Comparison of ENCODE assay signal across 2 cellular contexts in the genomic region with DNA sequence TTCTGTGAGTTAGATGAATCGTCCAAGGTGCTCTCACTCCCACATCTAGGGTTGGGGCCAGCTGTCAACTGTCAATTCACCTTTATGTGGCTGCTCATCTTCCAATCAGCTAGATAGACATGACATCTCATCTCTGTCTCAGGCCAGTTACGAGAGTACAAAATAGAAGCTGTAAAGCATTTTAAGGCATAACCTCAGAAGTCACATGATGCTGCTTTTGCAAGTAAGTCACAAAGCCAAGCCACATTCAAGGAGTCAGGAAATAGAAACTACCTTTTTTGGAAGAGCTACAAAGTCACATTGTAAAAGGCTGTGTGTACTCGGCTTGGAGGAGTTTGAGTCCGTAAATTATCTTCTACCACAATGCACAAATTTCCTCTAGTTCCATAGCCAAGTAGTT.
TF ChIP-seq lines count a peak whose summit lies in the region.

No MANE protein-coding gene starts in this region.

TF ChIP-seq in GM12878, 131 proteins besides CTCF, POLR2A, EP300 and RAD21 (continues in another document):
- TF ChIP-seq RAD51 (IDR thresholded peaks at IDR 0.05): peak; percentile 77
- no peak for TF ChIP-seq MTA3 (IDR thresholded peaks at IDR 0.05; ENCODE audit: borderline replicate concordance, low read length)
- TF ChIP-seq SRF (IDR thresholded peaks at IDR 0.05; ENCODE audit: low read depth in 2 of 2, low read length in 2 of 2): peak in 1 of 2 experiments; percentile 39; a peak in 1 of 4 replicates
- TF ChIP-seq WRNIP1 (IDR thresholded peaks at IDR 0.05; ENCODE audit: borderline replicate concordance, low read depth, low read length): no peak
- TF ChIP-seq MEF2A (IDR thresholded peaks at IDR 0.05; ENCODE audit: insufficient read depth, low read depth, low read length): no peak
- no peak for TF ChIP-seq CHD1 (IDR thresholded peaks at IDR 0.05; ENCODE audit: low read depth, low read length)
- no peak for TF ChIP-seq SUPT20H (IDR thresholded peaks at IDR 0.05; ENCODE audit: borderline replicate concordance, control insufficient read depth, low read depth, low read length)
- TF ChIP-seq BCL11A (IDR thresholded peaks at IDR 0.05; ENCODE audit: low read depth, low read length): no peak
- no peak for TF ChIP-seq JUND (IDR thresholded peaks at IDR 0.05; ENCODE audit: low read depth, low read length)
- TF ChIP-seq SP1 (IDR thresholded peaks at IDR 0.05; ENCODE audit: low read depth, low read length): no peak
- TF ChIP-seq SMC3 (IDR thresholded peaks at IDR 0.05; ENCODE audit: borderline replicate concordance, low read length): no peak
- TF ChIP-seq BCL3 (IDR thresholded peaks at IDR 0.05; ENCODE audit: borderline replicate concordance, insufficient read depth, low read depth, low read length, poor library complexity, severe bottlenecking): no peak
- no peak for TF ChIP-seq TAF1 (IDR thresholded peaks at IDR 0.05; ENCODE audit: borderline replicate concordance, low read depth, low read length)
- TF ChIP-seq ZNF274 (IDR thresholded peaks at IDR 0.05; ENCODE audit: insufficient read depth, insufficient read length): no peak
- no peak for TF ChIP-seq E4F1 (IDR thresholded peaks at IDR 0.05; ENCODE audit: borderline replicate concordance, partially characterized antibody)
- TF ChIP-seq, protein P1, sequence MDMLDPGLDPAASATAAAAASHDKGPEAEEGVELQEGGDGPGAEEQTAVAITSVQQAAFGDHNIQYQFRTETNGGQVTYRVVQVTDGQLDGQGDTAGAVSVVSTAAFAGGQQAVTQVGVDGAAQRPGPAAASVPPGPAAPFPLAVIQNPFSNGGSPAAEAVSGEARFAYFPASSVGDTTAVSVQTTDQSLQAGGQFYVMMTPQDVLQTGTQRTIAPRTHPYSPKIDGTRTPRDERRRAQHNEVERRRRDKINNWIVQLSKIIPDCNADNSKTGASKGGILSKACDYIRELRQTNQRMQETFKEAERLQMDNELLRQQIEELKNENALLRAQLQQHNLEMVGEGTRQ (IDR thresholded peaks at IDR 0.05; ENCODE audit: borderline replicate concordance, low read depth, low read length): peak; percentile 34; the same call in 1 of the 2 replicates
- no peak for TF ChIP-seq CBX5 (IDR thresholded peaks at IDR 0.05; ENCODE audit: low read depth)
- TF ChIP-seq PML (IDR thresholded peaks at IDR 0.05; ENCODE audit: low read length): no peak
- TF ChIP-seq NR2F1 (conservative IDR thresholded peaks at IDR 0.05): no peak
- TF ChIP-seq RUNX3 (IDR thresholded peaks at IDR 0.05; ENCODE audit: low read length): peak; percentile 58
- no peak for TF ChIP-seq BRCA1 (IDR thresholded peaks at IDR 0.05; ENCODE audit: low read depth, low read length)
- TF ChIP-seq CREM (IDR thresholded peaks at IDR 0.05; ENCODE audit: low read depth): no peak
- TF ChIP-seq JUNB (IDR thresholded peaks at IDR 0.05): no peak
- no peak for TF ChIP-seq ZNF207 (IDR thresholded peaks at IDR 0.05; ENCODE audit: borderline replicate concordance)
- no peak for TF ChIP-seq CEBPZ (IDR thresholded peaks at IDR 0.05; ENCODE audit: low read depth, low read length)
- no peak for TF ChIP-seq ASH2L (IDR thresholded peaks at IDR 0.05; ENCODE audit: borderline replicate concordance, low read depth)

TF ChIP-seq in HepG2, 621 proteins besides CTCF, POLR2A, EP300 and RAD21:
- TF ChIP-seq ZNF687 (CRISPR knock-in tag; IDR thresholded peaks at IDR 0.05): no peak
- no peak for TF ChIP-seq TAF15 (IDR thresholded peaks at IDR 0.05; ENCODE audit: low read depth, low read length, poor library complexity, severe bottlenecking)
- no peak for TF ChIP-seq CEBPB (IDR thresholded peaks at IDR 0.05; ENCODE audit: borderline replicate concordance, low read depth, low read length)
- no peak for TF ChIP-seq MYC (CRISPR knock-in tag; IDR thresholded peaks at IDR 0.05; ENCODE audit: borderline replicate concordance)
- no peak for TF ChIP-seq SAP130 (CRISPR knock-in tag; IDR thresholded peaks at IDR 0.05; ENCODE audit: low read depth)
- no peak for TF ChIP-seq CHD2 (IDR thresholded peaks at IDR 0.05; ENCODE audit: low read depth, low read length)
- TF ChIP-seq NFKB2 (CRISPR knock-in tag; IDR thresholded peaks at IDR 0.05; ENCODE audit: borderline replicate concordance): no peak
- TF ChIP-seq SUZ12 (IDR thresholded peaks at IDR 0.05; ENCODE audit: low read depth, low read length): no peak
- TF ChIP-seq ZFP82 (CRISPR knock-in tag; IDR thresholded peaks at IDR 0.05; ENCODE audit: borderline replicate concordance): no peak
- no peak for TF ChIP-seq ZNF781 (CRISPR knock-in tag; IDR thresholded peaks at IDR 0.05; ENCODE audit: borderline replicate concordance, not compliant biosample characterization)
- no peak for TF ChIP-seq ZMAT3 (CRISPR knock-in tag; conservative IDR thresholded peaks at IDR 0.05)
- TF ChIP-seq ZNF451 (CRISPR knock-in tag; IDR thresholded peaks at IDR 0.05): no peak
- TF ChIP-seq ZNF24 (IDR thresholded peaks at IDR 0.05): no peak
- TF ChIP-seq SIN3A (IDR thresholded peaks at IDR 0.05; ENCODE audit: borderline replicate concordance, low read depth, low read length): no peak
- no peak for TF ChIP-seq CBX2 (IDR thresholded peaks at IDR 0.05; ENCODE audit: low read depth, low read length)
- TF ChIP-seq CBX2 (CRISPR knock-in tag; IDR thresholded peaks at IDR 0.05; ENCODE audit: low read depth): no peak
- TF ChIP-seq PBX3 (CRISPR knock-in tag; IDR thresholded peaks at IDR 0.05; ENCODE audit: borderline replicate concordance): no peak
- TF ChIP-seq ZNF879 (CRISPR knock-in tag; IDR thresholded peaks at IDR 0.05): no peak
- TF ChIP-seq ZNF780A (CRISPR knock-in tag; IDR thresholded peaks at IDR 0.05): no peak
- no peak for TF ChIP-seq DNMT3B (CRISPR knock-in tag; conservative IDR thresholded peaks at IDR 0.05)
